Comparison of ENCODE assay signal across 12 cellular contexts in genomic region chr9:6215562-6215961, GRCh38. TPM values are rescaled to one million over a fixed set of nuclear protein-coding genes. Genes with fewer than 3 reads are reported as not detected.
A peak's percentile ranks its signal among the peaks of the same experiment; 100 is the strongest.
DNase-seq lines count a peak whose midpoint lies in the region; ATAC-seq and TF ChIP-seq lines count a peak whose summit lies in the region.
"Had no signal": no experiment of that assay in that cellular context is flagged by ENCODE, and none has a peak within 500 bp of the region (broad histone marks: within the 10 kb centered on the region; RNA-seq: fewer than 3 reads in every experiment).

A gene with protein sequence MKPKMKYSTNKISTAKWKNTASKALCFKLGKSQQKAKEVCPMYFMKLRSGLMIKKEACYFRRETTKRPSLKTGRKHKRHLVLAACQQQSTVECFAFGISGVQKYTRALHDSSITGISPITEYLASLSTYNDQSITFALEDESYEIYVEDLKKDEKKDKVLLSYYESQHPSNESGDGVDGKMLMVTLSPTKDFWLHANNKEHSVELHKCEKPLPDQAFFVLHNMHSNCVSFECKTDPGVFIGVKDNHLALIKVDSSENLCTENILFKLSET (plus strand): TSS chr9:6215807. CDS start chr9:6241695, 25,888 bp downstream.

- ATAC-seq in HG02973 (IDR thresholded peaks at IDR 0.05; ENCODE audit: unreplicated experiment) (no peak), HG02571 (IDR thresholded peaks at IDR 0.05; ENCODE audit: unreplicated experiment) (no peak)

- H3K36me3 ChIP-seq in adipocyte (ENCODE audit: control insufficient read depth, insufficient read depth, low read length, severe bottlenecking) (no peaks in the 10 kb centered on the region), right atrium auricular region (no peaks in the 10 kb centered on the region), sigmoid colon (no peaks in the 10 kb centered on the region)

- H3K27ac ChIP-seq in right atrium auricular region (peak within 1 kb of the TSS; percentile 47 to 79), sigmoid colon (peak within 1 kb of the TSS; percentile 73 to 87 (median 78))

- peak within 1 kb of the TSS; percentile 60 for H3K9ac ChIP-seq in adipocyte (ENCODE audit: low read length)

- TF ChIP-seq EP300 in sigmoid colon (IDR thresholded peaks at IDR 0.05) = no peak

- H3K27me3 ChIP-seq in adipocyte (replicated peaks; ENCODE audit: control insufficient read depth, insufficient read depth, low read length) (no peaks in the 10 kb centered on the region), right atrium auricular region (no peaks in the 10 kb centered on the region), sigmoid colon (no peaks in the 10 kb centered on the region)

- H3K9me3 ChIP-seq in adipocyte (ENCODE audit: control insufficient read depth, low read length) (peaks cover 5% of the 10 kb centered on the region), right atrium auricular region (peaks cover 0 to 9% of the 10 kb centered on the region in 2 donors), sigmoid colon (no peaks in the 10 kb centered on the region)

- no peak for TF ChIP-seq POLR2A in sigmoid colon (IDR thresholded peaks at IDR 0.05)

- peak within 1 kb of the TSS; percentile 67 for H3K4me3 ChIP-seq in adipocyte (ENCODE audit: low read length)
- peak within 1 kb of the TSS; percentile 30 to 34 for H3K4me3 ChIP-seq in right atrium auricular region
- H3K4me3 ChIP-seq in sigmoid colon = peak within 1 kb of the TSS; percentile 21 to 51 (median 42)

- H3K4me1 ChIP-seq in adipocyte (ENCODE audit: control insufficient read depth, insufficient read depth, low read length) (peaks cover 58% of the 10 kb centered on the region), right atrium auricular region (peaks cover 0 to 18% of the 10 kb centered on the region in 2 donors), sigmoid colon (peaks cover 0 to 39% (median 30%) of the 10 kb centered on the region in 4 donors)

- in situ Hi-C loops in KBM-7 (cut with MboI; ENCODE audit: low pct_unique_long_range_greater_than_20kb, low sequenced_read_pairs) = no loop called here

- 10 to 56% methylated on average over 3 of the region's 3 CpGs for WGBS in sigmoid colon, 2 donors

- intact Hi-C loops in sigmoid colon (cut with DNase I) = loop anchor here (5.0 kb wide), 2 partner anchors 57 to 208 kb away; a partner anchor contains a TSS

- DNase-seq in EH (ENCODE audit: low read depth) (peak; percentile 5), adipocyte (ENCODE audit: low read depth) (no peak), right atrium auricular region (ENCODE audit: low spot score) (peak; percentile 62), sigmoid colon (peak; percentile 73), KBM-7 (no peak), RKO (ENCODE audit: low spot score) (no peak)
- DNase-seq: CD4-positive, CD25-positive, alpha-beta regulatory T cell; effector CD4-positive, alpha-beta T cell; NCI-H1930; T-helper 1 cell had no signal

- no peak for TF ChIP-seq CTCF in right atrium auricular region (IDR thresholded peaks at IDR 0.05)
- no peak for TF ChIP-seq CTCF in sigmoid colon (IDR thresholded peaks at IDR 0.05)

RNA-seq across cellular contexts. Expression of the gene that starts here (rescaled TPM):
- total RNA-seq in right atrium auricular region (10 to 100 TPM; 21.3 to 24.4 TPM), sigmoid colon (10 to 100 TPM; 33.5 to 73.2 (median 45.8) TPM)
- 10 to 100 TPM in 2 of 3 donors, 1 to 10 TPM in 1; 1.6 to 14.6 (median 14.4) TPM for polyA plus RNA-seq in sigmoid colon
- total RNA-seq: CD4-positive, CD25-positive, alpha-beta regulatory T cell had no signal
- polyA plus RNA-seq: CD4-positive, CD25-positive, alpha-beta regulatory T cell had no signal

Comparison
In these comparisons a context has a peak if more than half of its experiments do, and no peak if none do; other contexts are left out.
1. DNase-seq: peak in EH (single experiment), right atrium auricular region (single experiment) and sigmoid colon (single experiment); none in adipocyte (single experiment), KBM-7 (single experiment) and RKO (single experiment).
2. Peak in every context shown above with its lines, with median percentiles within 50 percentile points of each other: H3K4me3 ChIP-seq.